Comparison of ENCODE assay signal across 14 cellular contexts in the genomic region with DNA sequence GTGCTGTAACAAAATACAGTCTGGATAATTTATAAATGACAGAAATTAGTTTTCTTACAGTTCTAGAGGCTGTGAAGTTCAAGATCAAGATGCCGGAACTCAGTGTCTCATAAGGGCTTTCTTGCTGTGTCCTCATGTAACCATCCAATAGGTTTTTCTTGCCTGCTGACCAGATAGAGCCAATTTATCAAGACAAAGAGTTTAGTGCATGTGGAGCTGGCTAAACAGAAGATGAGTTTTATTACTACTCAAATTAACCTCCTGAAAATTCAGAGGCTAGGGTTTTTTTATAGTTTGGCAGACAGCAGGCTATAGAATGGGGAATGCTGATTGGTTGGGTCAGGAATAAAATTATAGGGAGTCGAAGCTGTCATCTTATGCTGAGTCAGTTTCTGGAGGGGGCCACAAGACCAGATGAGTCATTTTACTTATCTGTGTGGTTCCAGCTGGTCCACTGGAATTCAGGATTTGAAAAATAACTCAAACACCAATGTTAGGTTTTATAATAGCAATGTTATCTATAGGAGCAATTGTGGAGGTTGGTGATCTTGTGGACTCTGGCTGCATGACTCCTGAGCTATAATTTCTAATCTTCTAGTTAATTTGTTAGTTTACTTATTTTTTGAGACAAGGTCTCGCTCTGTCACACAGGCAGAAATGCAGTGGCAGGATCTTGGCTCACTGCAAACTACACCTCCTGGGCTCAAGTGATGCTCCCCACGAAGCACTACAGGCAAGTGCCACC. TPM values are rescaled to one million over a fixed set of nuclear protein-coding genes. Genes with fewer than 3 reads are reported as not detected.
DNase-seq lines count a peak whose midpoint lies in the region; ATAC-seq, FAIRE-seq and TF ChIP-seq lines count a peak whose summit lies in the region.
"Had no signal": no experiment of that assay in that cellular context is flagged by ENCODE, and none has a peak within 500 bp of the region (broad histone marks: within the 10 kb centered on the region; RNA-seq: fewer than 3 reads in every experiment).

No MANE protein-coding gene starts in this region.

- H3K4me3 ChIP-seq in A549 (no peak overlapping the region), HCT116 (replicated peaks in 1 of 2; ENCODE audit: low read depth in 1 of 2, low read length in 2 of 2) (no peak overlapping the region), foreskin fibroblast (ENCODE audit: low read depth in 1 of 2, low read length in 2 of 2) (no peak overlapping the region), mucosa of descending colon (no peak overlapping the region)
- H3K4me3 ChIP-seq: BLaER1, heart left ventricle, sigmoid colon had no signal

- peaks cover 12% of the 10 kb centered on the region for H3K79me2 ChIP-seq in HCT116 (ENCODE audit: insufficient read depth, low read length)

- no peak for TF ChIP-seq EP300 in A549 (IDR thresholded peaks at IDR 0.05)

- H4K20me1 ChIP-seq in HCT116 (ENCODE audit: insufficient read depth) = no peaks in the 10 kb centered on the region
- H4K20me1 ChIP-seq: BLaER1 had no signal

- H3K36me3 Mint-ChIP-seq in WTC11 = peaks cover 28% of the 10 kb centered on the region
- peaks cover 2% of the 10 kb centered on the region for H3K36me3 Mint-ChIP-seq in mesothelial cell of epicardium
- peaks cover 51% of the 10 kb centered on the region for H3K36me3 Mint-ChIP-seq in activated CD4-positive, alpha-beta T cell treated with anti-CD3 and anti-CD28 coated beads, Interleukin-2, amount 10 ng/mL, durations not matched to agents 7 days and 5 days (ENCODE audit: low read depth)

- POLR2A ChIA-PET in A549 (lab: Yijun Ruan, JAX) = no interaction called here
- POLR2A ChIA-PET in HCT116 (lab: Charles Lee) = no interaction called here
- POLR2A ChIA-PET in WTC11 (lab: Charles Lee) = no interaction called here
- POLR2A ChIA-PET in activated CD4-positive, alpha-beta T cell treated with anti-CD3 and anti-CD28 coated beads, Interleukin-2, amount 10 ng/mL, durations not matched to agents 7 days and 5 days (lab: Charles Lee) = no interaction called here

- H3K9me2 ChIP-seq in HCT116 (ENCODE audit: insufficient read depth) = no peaks in the 10 kb centered on the region

- DNase-seq in A549 (ENCODE audit: low read depth in 1 of 2, low spot score in 1 of 2) (peak in 1 of 2 experiments; percentile 19), HCT116 (ENCODE audit: low read depth, low spot score) (no peak), WTC11 (ENCODE audit: low spot score) (no peak), foreskin fibroblast (peak; percentile 83 to 84), mesothelial cell of epicardium (ENCODE audit: low spot score in 2 of 2, unreplicated experiment in 2 of 2) (no peak), mucosa of descending colon (no peak)
- no peak for DNase-seq in activated CD4-positive, alpha-beta T cell treated with anti-CD3 and anti-CD28 coated beads, Interleukin-2, amount 10 ng/mL, durations not matched to agents 7 days and 5 days
- DNase-seq: heart left ventricle; midbrain; sigmoid colon; stimulated activated CD8-positive, alpha-beta memory T cell treated with anti-CD3 and anti-CD28 coated beads, Interleukin-4, amount 100 ng/mL, for 48 hours; T-helper 1 cell had no signal

- TF ChIP-seq POLR2A in A549 (IDR thresholded peaks at IDR 0.05; ENCODE audit: low read length) (no peak), HCT116 (IDR thresholded peaks at IDR 0.05; ENCODE audit: borderline replicate concordance, extremely low read depth, insufficient read depth, insufficient read length) (no peak)

- CTCF ChIA-PET in A549 (lab: Yijun Ruan, JAX) = interaction anchor here (0.6 to 1.5 kb wide), 4 partner anchors 12 to 1819 kb away, joined by 3 to 5 read pairs (median 4); no protein-coding TSS in a partner anchor
- CTCF ChIA-PET in HCT116 (lab: Charles Lee) = no interaction called here
- CTCF ChIA-PET in WTC11 (lab: Charles Lee) = interaction anchor here (3.0 kb wide), 1 partner anchor 122 kb away, joined by 14 read pairs; no protein-coding TSS in a partner anchor
- CTCF ChIA-PET in activated CD4-positive, alpha-beta T cell treated with anti-CD3 and anti-CD28 coated beads, Interleukin-2, amount 10 ng/mL, durations not matched to agents 7 days and 5 days (lab: Charles Lee) = interaction anchor here (1.0 to 1.2 kb wide), 3 partner anchors 10 to 470 kb away, joined by 3 read pairs; no protein-coding TSS in a partner anchor

- H3K36me3 ChIP-seq in HCT116 (ENCODE audit: control insufficient read depth in 1 of 2, insufficient read depth in 2 of 2, low read length in 2 of 2) (no peaks in the 10 kb centered on the region), mucosa of descending colon (ENCODE audit: low read depth) (no peaks in the 10 kb centered on the region)
- H3K36me3 ChIP-seq: heart left ventricle, sigmoid colon had no signal

- no peak overlapping the region for H3K27ac ChIP-seq in A549
- H3K27ac ChIP-seq in HCT116 (ENCODE audit: low read depth, low read length) = no peak overlapping the region
- H3K27ac ChIP-seq: BLaER1, heart left ventricle, sigmoid colon had no signal

- no peak overlapping the region for H3K4me3 Mint-ChIP-seq in WTC11
- H3K4me3 Mint-ChIP-seq in mesothelial cell of epicardium = no peak overlapping the region
- H3K4me3 Mint-ChIP-seq in activated CD4-positive, alpha-beta T cell treated with anti-CD3 and anti-CD28 coated beads, Interleukin-2, amount 10 ng/mL, durations not matched to agents 7 days and 5 days = no peak overlapping the region

- H3K4me1 ChIP-seq in A549 (peaks cover 14% of the 10 kb centered on the region), HCT116 (ENCODE audit: control insufficient read depth in 1 of 2, insufficient read depth in 2 of 2, low read length in 2 of 2) (peaks cover 5 to 32% of the 10 kb centered on the region in 2 experiments; a peak in 3 of 4 replicates), mucosa of descending colon (ENCODE audit: low read depth) (peaks cover 7% of the 10 kb centered on the region)

- H3K4me2 ChIP-seq in A549 = no peak overlapping the region
- no peak overlapping the region for H3K4me2 ChIP-seq in HCT116 (ENCODE audit: low read length)
- H3K4me2 ChIP-seq: BLaER1 had no signal

- no peak for TF ChIP-seq CTCF in A549 (IDR thresholded peaks at IDR 0.05)
- no peak for TF ChIP-seq CTCF in HCT116 (IDR thresholded peaks at IDR 0.05 in 2 of 3, conservative IDR thresholded peaks at IDR 0.05 in 1 of 3; ENCODE audit: borderline replicate concordance in 1 of 3, insufficient read depth in 1 of 3, low read depth in 2 of 3, low read length in 2 of 3)
- no peak for TF ChIP-seq CTCF in WTC11 (IDR thresholded peaks at IDR 0.05)
- no peak for TF ChIP-seq CTCF in foreskin fibroblast (IDR thresholded peaks at IDR 0.05; ENCODE audit: low read depth, low read length)
- TF ChIP-seq CTCF in mesothelial cell of epicardium (IDR thresholded peaks at IDR 0.05; ENCODE audit: unreplicated experiment) = no peak
- TF ChIP-seq CTCF in mucosa of descending colon (IDR thresholded peaks at IDR 0.05) = no peak

- intact Hi-C loops in HCT116 (cut with micrococcal nuclease) = no loop called here
- intact Hi-C loops in mucosa of descending colon (cut with DNase I, micrococcal nuclease) = no loop called here

- H3K4me1 Mint-ChIP-seq in WTC11 (peaks cover 85% of the 10 kb centered on the region), mesothelial cell of epicardium (peaks cover 58% of the 10 kb centered on the region)
- H3K4me1 Mint-ChIP-seq in activated CD4-positive, alpha-beta T cell treated with anti-CD3 and anti-CD28 coated beads, Interleukin-2, amount 10 ng/mL, durations not matched to agents 7 days and 5 days = peaks cover 58% of the 10 kb centered on the region

- H3K9me3 Mint-ChIP-seq in WTC11 = peaks cover 12% of the 10 kb centered on the region
- H3K9me3 Mint-ChIP-seq in mesothelial cell of epicardium = peaks cover 3% of the 10 kb centered on the region
- H3K9me3 Mint-ChIP-seq in activated CD4-positive, alpha-beta T cell treated with anti-CD3 and anti-CD28 coated beads, Interleukin-2, amount 10 ng/mL, durations not matched to agents 7 days and 5 days = peaks cover 11% of the 10 kb centered on the region

- TF ChIP-seq RAD21 in A549 (conservative IDR thresholded peaks at IDR 0.05 in 1 of 2, IDR thresholded peaks at IDR 0.05 in 1 of 2) (no peak), HCT116 (IDR thresholded peaks at IDR 0.05; ENCODE audit: low read depth) (no peak)

- no peak for FAIRE-seq in A549 (lab: Jason Lieb, UNC)

- no peaks in the 10 kb centered on the region for H3K27me3 ChIP-seq in HCT116 (ENCODE audit: insufficient read depth, low read length)
- H3K27me3 ChIP-seq: BLaER1, heart left ventricle, sigmoid colon had no signal

- peaks cover 5% of the 10 kb centered on the region for H3K27me3 Mint-ChIP-seq in WTC11 (ENCODE audit: low read depth)
- no peaks in the 10 kb centered on the region for H3K27me3 Mint-ChIP-seq in mesothelial cell of epicardium (ENCODE audit: low read depth)
- peaks cover 28% of the 10 kb centered on the region for H3K27me3 Mint-ChIP-seq in activated CD4-positive, alpha-beta T cell treated with anti-CD3 and anti-CD28 coated beads, Interleukin-2, amount 10 ng/mL, durations not matched to agents 7 days and 5 days

- ATAC-seq in A549 (no peak), HCT116 (no peak), WTC11 (no peak), HG02970 (IDR thresholded peaks at IDR 0.05; ENCODE audit: low FRiP score, unreplicated experiment) (no peak), mucosa of descending colon (no peak)
- ATAC-seq: heart left ventricle had no signal

- H2AFZ ChIP-seq in HCT116 (ENCODE audit: low read depth, low read length, poor library complexity, severe bottlenecking) = no peak overlapping the region

- no peak overlapping the region for H3K9ac ChIP-seq in HCT116 (ENCODE audit: low read length)
- H3K9ac ChIP-seq: BLaER1 had no signal

- H3K27ac Mint-ChIP-seq in WTC11 = peak overlapping the region; percentile 21; the same call in 1 of the 2 replicates
- no peak overlapping the region for H3K27ac Mint-ChIP-seq in mesothelial cell of epicardium
- H3K27ac Mint-ChIP-seq in activated CD4-positive, alpha-beta T cell treated with anti-CD3 and anti-CD28 coated beads, Interleukin-2, amount 10 ng/mL, durations not matched to agents 7 days and 5 days = no peak overlapping the region

- no TSS peak for BruUV-seq in HCT116 (replicated peaks; lab: Mats Ljungman, UMichigan)

- WGBS in A549 (ENCODE audit: missing lambda C conversion rate) = 59% methylated on average over 4 of the region's 4 CpGs

- H3K9me3 ChIP-seq in A549 (no peaks in the 10 kb centered on the region), HCT116 (ENCODE audit: control insufficient read depth in 1 of 2, insufficient read depth in 1 of 2, low read depth in 1 of 2, low read length in 2 of 2) (no peaks in the 10 kb centered on the region), mucosa of descending colon (no peaks in the 10 kb centered on the region)
- H3K9me3 ChIP-seq: heart left ventricle, sigmoid colon had no signal

- RAD21 ChIA-PET in HCT116 (lab: Charles Lee; ENCODE audit: low non-redundant PET in 1 of 2, low total read pairs in 2 of 2, uncharacterized antibody in 2 of 2, unreplicated experiment in 2 of 2) = no interaction called here

RNA-seq across cellular contexts. Expression of gene PDK1, which starts 3.2 kb away (rescaled TPM):
- 12.9 and 17.7 TPM in 2 replicates for polyA plus RNA-seq in A549 (2011; rRNA removed)
- 2.0 and 3.3 TPM in 2 replicates for polyA plus RNA-seq in A549 (2012; cell fraction: cytosol; rRNA removed)
- polyA plus RNA-seq in A549 (2012; cell fraction: nucleus; rRNA removed) = 2.4 and 2.9 TPM in 2 replicates
- polyA plus RNA-seq in A549 (2017; fragmentation: RNase III; extraction: RNeasy Plus Mini Kit Qiagen cat#74134 plus additional on column Dnase treatment) = 1.2 to 1.7 TPM (median 1.7 TPM) in 3 replicates
- polyA minus RNA-seq in A549 (2011; rRNA and poly(A)+ RNA removed) = 15.3 and 27.2 TPM in 2 replicates
- total RNA-seq in HCT116 (2021; ENCODE audit: unreplicated experiment) = 21.3 TPM
- polyA plus RNA-seq in HCT116 (2012) = 20.2 and 23.3 TPM in 2 replicates
- 22.9 to 31.6 TPM (median 30.5 TPM) in 3 replicates for total RNA-seq in WTC11 (2021)
- 42.3 to 48.0 TPM (median 46.2 TPM) in 3 replicates for total RNA-seq in mesothelial cell of epicardium
- 10 to 100 TPM; 36.1 to 49.1 TPM for total RNA-seq in activated CD4-positive, alpha-beta T cell treated with anti-CD3 and anti-CD28 coated beads, Interleukin-2, amount 10 ng/mL, durations not matched to agents 7 days and 5 days
- 10 to 100 TPM; 11.6 to 16.5 (median 14.7) TPM for total RNA-seq in mucosa of descending colon

Comparison
In these comparisons a context has a peak if more than half of its experiments do, and no peak if none do; other contexts are left out.
1. DNase-seq: peak in foreskin fibroblast (2 of 2); none in HCT116 (single experiment), WTC11 (single experiment), mesothelial cell of epicardium (0 of 2), activated CD4-positive, alpha-beta T cell treated with anti-CD3 and anti-CD28 coated beads, Interleukin-2, amount 10 ng/mL, durations not matched to agents 7 days and 5 days (single experiment) and mucosa of descending colon (0 of 3).